ENCODE assay signal across 1 cellular context in genomic region chr16:57884655-57885133, GRCh38.
TF ChIP-seq lines count a peak whose summit lies in the region.

No MANE protein-coding gene starts in this region.

TF ChIP-seq in HepG2, 621 proteins besides CTCF, POLR2A, EP300 and RAD21 (continued from another document):
- TF ChIP-seq THAP9 (CRISPR knock-in tag; IDR thresholded peaks at IDR 0.05; ENCODE audit: borderline replicate concordance) = no peak
TF ChIP-seq in HepG2: peak in this region for 1.
